24 cellular contexts compared by ENCODE assay signal in the genomic region with DNA sequence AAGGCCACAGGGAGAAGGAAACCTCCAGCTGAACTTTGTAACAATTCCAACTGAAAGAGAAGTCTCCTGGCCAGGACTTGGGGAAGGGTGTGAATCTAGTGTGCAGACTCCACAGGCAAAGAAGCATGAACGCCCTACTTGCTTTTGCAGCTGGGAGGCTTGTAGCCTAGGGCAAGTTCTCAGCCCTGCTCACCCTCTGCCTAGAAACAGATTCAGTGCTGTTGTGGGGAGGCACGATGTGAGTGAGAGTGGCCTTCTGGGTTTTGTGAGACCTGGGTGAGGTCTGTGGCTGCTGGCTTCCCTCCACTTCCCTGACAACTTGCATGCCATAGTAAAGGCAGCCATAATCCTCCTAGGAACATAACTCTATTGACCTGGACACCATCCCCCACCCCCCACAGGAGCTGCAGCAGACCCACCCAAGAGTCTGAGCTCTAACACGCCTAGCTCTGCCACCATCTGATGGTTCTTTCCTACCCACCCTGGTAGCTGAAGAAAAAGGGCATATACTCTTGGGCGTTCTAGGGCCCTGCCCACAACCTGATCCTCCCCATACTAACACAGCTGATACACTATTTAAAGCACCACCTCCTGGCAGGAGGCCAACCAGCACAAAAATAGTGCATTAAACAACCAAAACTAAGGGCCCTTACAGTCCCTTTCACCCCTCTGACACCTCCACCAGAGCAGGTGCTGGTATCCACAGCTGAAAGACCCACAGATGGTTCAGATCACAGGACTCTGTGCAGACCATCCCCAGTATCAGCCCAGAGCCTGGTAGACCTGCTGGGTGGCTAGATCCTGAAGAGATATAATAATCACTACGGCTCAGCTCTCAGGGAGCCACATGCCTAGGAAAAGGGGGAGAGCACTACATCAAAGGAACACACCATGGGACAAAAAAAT.
DNase-seq lines count a peak whose midpoint lies in the region; ATAC-seq, FAIRE-seq and TF ChIP-seq lines count a peak whose summit lies in the region.
"Had no signal": no experiment of that assay in that cellular context is flagged by ENCODE, and none has a peak within 500 bp of the region (broad histone marks: within the 10 kb centered on the region; RNA-seq: fewer than 3 reads in every experiment).

No MANE protein-coding gene starts in this region.

- in situ Hi-C loops in K562 (cut with MboI) = no loop called here

- H3F3A ChIP-seq in MM.1S (ENCODE audit: insufficient read depth, low read length) = no peaks in the 10 kb centered on the region

- FAIRE-seq in K562 (lab: Jason Lieb, UNC) = no peak
- FAIRE-seq: A549, D721Med, GM12891 had no signal

- no peak overlapping the region for H3K9ac ChIP-seq in MM.1S (ENCODE audit: low read length)
- H3K9ac ChIP-seq in K562 (ENCODE audit: insufficient read depth in 1 of 2, low read depth in 2 of 2, low read length in 2 of 2) = no peak overlapping the region
- H3K9ac ChIP-seq: BLaER1 treated with 17β-estradiol and CSF1 and Interleukin-3, amounts not matched to agents 10 nM and 100 nM had no signal

- no peak for TF ChIP-seq EP300 in K562 (IDR thresholded peaks at IDR 0.05; ENCODE audit: low read length)

- no TSS peak for BruUV-seq in K562 (replicated peaks; lab: Mats Ljungman, UMichigan)

- peak; percentile 71 for ATAC-seq in GM18867 (IDR thresholded peaks at IDR 0.05; ENCODE audit: unreplicated experiment)
- no peak for ATAC-seq in K562
- ATAC-seq in GM18505 (IDR thresholded peaks at IDR 0.05; ENCODE audit: unreplicated experiment) = no peak
- ATAC-seq: A549, GM23338, HCT116 had no signal

- peak overlapping the region; percentile 21; the same call in 1 of the 2 replicates for H3K4me2 ChIP-seq in MM.1S (ENCODE audit: low read depth, low read length)
- no peak overlapping the region for H3K4me2 ChIP-seq in K562 (ENCODE audit: insufficient read depth, low read length)
- no peak overlapping the region for H3K4me2 ChIP-seq in osteoblast (ENCODE audit: insufficient read depth, low read length)
- H3K4me2 ChIP-seq: A549; BLaER1 treated with 17β-estradiol and CSF1 and Interleukin-3, amounts not matched to agents 10 nM and 100 nM; GM23338 had no signal

- no peaks in the 10 kb centered on the region for H3K9me3 ChIP-seq in MM.1S (replicated peaks; ENCODE audit: insufficient read depth, low read length)
- no peaks in the 10 kb centered on the region for H3K9me3 ChIP-seq in K562 (replicated peaks; ENCODE audit: control insufficient read depth, insufficient read depth, low read depth, low read length)
- no peaks in the 10 kb centered on the region for H3K9me3 ChIP-seq in osteoblast (ENCODE audit: low read depth, low read length)
- H3K9me3 ChIP-seq: A549, BE2C had no signal

- peak overlapping the region; percentile 34; the same call in 1 of the 2 replicates for H3K27ac ChIP-seq in MM.1S (ENCODE audit: low read length)
- no peak overlapping the region for H3K27ac ChIP-seq in K562 (ENCODE audit: extremely low read depth, low read depth, low read length)
- no peak overlapping the region for H3K27ac ChIP-seq in osteoblast (ENCODE audit: low read depth, low read length)
- H3K27ac ChIP-seq: A549; BLaER1 treated with 17β-estradiol and CSF1 and Interleukin-3, amounts not matched to agents 10 nM and 100 nM had no signal

- DNase-seq in MM.1S = peak; percentile 82
- no peak for DNase-seq in K562 (ENCODE audit: extremely low read depth in 1 of 4, low spot score in 3 of 4)
- DNase-seq in posterior vena cava (ENCODE audit: low spot score) = peak; percentile 53
- DNase-seq in osteoblast (ENCODE audit: insufficient read length, low spot score, missing footprints) = no peak
- no peak for DNase-seq in medulla oblongata (ENCODE audit: extremely low spot score)
- DNase-seq: 8988T; ACHN; AML-193; BE2C; CD4-positive, alpha-beta T cell; CD8-positive, alpha-beta memory T cell; DMS 273 treated with DMSO at 0.1 percent for 48 hours; DMS79; EL; GDM1; H9 had no signal

- no peaks in the 10 kb centered on the region for H3K9me1 ChIP-seq in K562 (ENCODE audit: control insufficient read depth, insufficient read depth, low read length)

- H3K4me3 ChIP-seq in MM.1S (ENCODE audit: low read length) (no peak overlapping the region), K562 (no peak overlapping the region), osteoblast (ENCODE audit: insufficient read depth, low read length) (no peak overlapping the region)
- H3K4me3 ChIP-seq: A549; BLaER1 treated with 17β-estradiol and CSF1 and Interleukin-3, amounts not matched to agents 10 nM and 100 nM; GM23338 had no signal

- intact Hi-C loops in K562 (cut with micrococcal nuclease) = no loop called here
- intact Hi-C loops in posterior vena cava (cut with DNase I) = no loop called here

- H2AFZ ChIP-seq in MM.1S (ENCODE audit: low read length) (peak overlapping the region; percentile 38; the same call in 1 of the 2 replicates), K562 (ENCODE audit: low read depth, low read length) (no peak overlapping the region), osteoblast (ENCODE audit: low read length) (no peak overlapping the region)
- H2AFZ ChIP-seq: GM23338 had no signal

- TF ChIP-seq RAD21 in K562 (CRISPR knock-in tag; conservative IDR thresholded peaks at IDR 0.05 in 1 of 2, IDR thresholded peaks at IDR 0.05 in 1 of 2) = no peak

- H3K9me2 ChIP-seq in MM.1S (replicated peaks; ENCODE audit: insufficient read depth, low read length) = no peaks in the 10 kb centered on the region

- WGBS in K562 (ENCODE audit: insufficient coverage, low coverage, missing lambda C conversion rate) = 9% methylated on average over 4 of the region's 5 CpGs

- no peaks in the 10 kb centered on the region for H4K20me1 ChIP-seq in MM.1S (ENCODE audit: insufficient read depth, low read length)
- no peaks in the 10 kb centered on the region for H4K20me1 ChIP-seq in K562 (replicated peaks; ENCODE audit: control insufficient read depth, insufficient read depth, low read length)
- H4K20me1 ChIP-seq in osteoblast (ENCODE audit: insufficient read depth, low read length) = no peaks in the 10 kb centered on the region
- H4K20me1 ChIP-seq: BLaER1 treated with 17β-estradiol and CSF1 and Interleukin-3, amounts not matched to agents 10 nM and 100 nM had no signal

- POLR2A ChIA-PET in K562 (lab: Yijun Ruan, JAX) = interaction anchor here (0.6 kb wide), 1 partner anchor 12 kb away, joined by 3 read pairs; no protein-coding TSS in a partner anchor

- no peak for TF ChIP-seq CTCF in MM.1S (IDR thresholded peaks at IDR 0.05; ENCODE audit: low read length)
- no peak for TF ChIP-seq CTCF in K562 (IDR thresholded peaks at IDR 0.05 in 2 of 3, conservative IDR thresholded peaks at IDR 0.05 in 1 of 3; ENCODE audit: insufficient read depth in 2 of 3, low read depth in 1 of 3, low read length in 3 of 3)
- no peak for TF ChIP-seq CTCF in osteoblast (IDR thresholded peaks at IDR 0.05; ENCODE audit: extremely low read depth, low read depth, low read length)

- no peak for TF ChIP-seq POLR2A in K562 (conservative IDR thresholded peaks at IDR 0.05)
- no peak for TF ChIP-seq POLR2A in GM18505 (IDR thresholded peaks at IDR 0.05; ENCODE audit: borderline replicate concordance, extremely low read depth, insufficient read depth, insufficient read length)

- H3K27me3 ChIP-seq in MM.1S (replicated peaks; ENCODE audit: insufficient read depth, low read length) = no peaks in the 10 kb centered on the region
- no peaks in the 10 kb centered on the region for H3K27me3 ChIP-seq in K562 (ENCODE audit: control insufficient read depth in 2 of 2, insufficient read depth in 2 of 2, low read length in 2 of 2)
- no peaks in the 10 kb centered on the region for H3K27me3 ChIP-seq in osteoblast (ENCODE audit: insufficient read depth, low read length)
- H3K27me3 ChIP-seq: BE2C; BLaER1 treated with 17β-estradiol and CSF1 and Interleukin-3, amounts not matched to agents 10 nM and 100 nM had no signal

- H3K4me1 ChIP-seq in MM.1S (ENCODE audit: low read length) (peaks cover 12% of the 10 kb centered on the region), K562 (replicated peaks in 1 of 2; ENCODE audit: control insufficient read depth in 2 of 2, insufficient read depth in 2 of 2, low read length in 2 of 2) (no peaks in the 10 kb centered on the region), osteoblast (ENCODE audit: insufficient read depth, low read length) (no peaks in the 10 kb centered on the region)
- H3K4me1 ChIP-seq: A549; BE2C; BLaER1 treated with 17β-estradiol and CSF1 and Interleukin-3, amounts not matched to agents 10 nM and 100 nM had no signal

- no peaks in the 10 kb centered on the region for H3K79me2 ChIP-seq in MM.1S (ENCODE audit: low read length)
- no peaks in the 10 kb centered on the region for H3K79me2 ChIP-seq in K562 (ENCODE audit: control insufficient read depth, insufficient read depth, low read length)
- H3K79me2 ChIP-seq in osteoblast (ENCODE audit: insufficient read depth, low read length) = no peaks in the 10 kb centered on the region

- H3K36me3 ChIP-seq in MM.1S (replicated peaks; ENCODE audit: insufficient read depth, low read length) = no peaks in the 10 kb centered on the region
- H3K36me3 ChIP-seq in K562 (ENCODE audit: control insufficient read depth, insufficient read depth, low read length) = no peaks in the 10 kb centered on the region
- no peaks in the 10 kb centered on the region for H3K36me3 ChIP-seq in osteoblast (ENCODE audit: insufficient read depth, low read length)
- H3K36me3 ChIP-seq: BE2C; BLaER1 treated with 17β-estradiol and CSF1 and Interleukin-3, amounts not matched to agents 10 nM and 100 nM had no signal

- CTCF ChIA-PET in K562 (lab: Yijun Ruan, JAX; ENCODE audit: low intra/inter-chr PET ratio) = no interaction called here

TF ChIP-seq in K562, 482 proteins besides CTCF, POLR2A, EP300 and RAD21:
- TF ChIP-seq, protein P1, sequence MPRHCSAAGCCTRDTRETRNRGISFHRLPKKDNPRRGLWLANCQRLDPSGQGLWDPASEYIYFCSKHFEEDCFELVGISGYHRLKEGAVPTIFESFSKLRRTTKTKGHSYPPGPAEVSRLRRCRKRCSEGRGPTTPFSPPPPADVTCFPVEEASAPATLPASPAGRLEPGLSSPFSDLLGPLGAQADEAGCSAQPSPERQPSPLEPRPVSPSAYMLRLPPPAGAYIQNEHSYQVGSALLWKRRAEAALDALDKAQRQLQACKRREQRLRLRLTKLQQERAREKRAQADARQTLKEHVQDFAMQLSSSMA (CRISPR knock-in tag; IDR thresholded peaks at IDR 0.05) = no peak
- TF ChIP-seq, protein P2, sequence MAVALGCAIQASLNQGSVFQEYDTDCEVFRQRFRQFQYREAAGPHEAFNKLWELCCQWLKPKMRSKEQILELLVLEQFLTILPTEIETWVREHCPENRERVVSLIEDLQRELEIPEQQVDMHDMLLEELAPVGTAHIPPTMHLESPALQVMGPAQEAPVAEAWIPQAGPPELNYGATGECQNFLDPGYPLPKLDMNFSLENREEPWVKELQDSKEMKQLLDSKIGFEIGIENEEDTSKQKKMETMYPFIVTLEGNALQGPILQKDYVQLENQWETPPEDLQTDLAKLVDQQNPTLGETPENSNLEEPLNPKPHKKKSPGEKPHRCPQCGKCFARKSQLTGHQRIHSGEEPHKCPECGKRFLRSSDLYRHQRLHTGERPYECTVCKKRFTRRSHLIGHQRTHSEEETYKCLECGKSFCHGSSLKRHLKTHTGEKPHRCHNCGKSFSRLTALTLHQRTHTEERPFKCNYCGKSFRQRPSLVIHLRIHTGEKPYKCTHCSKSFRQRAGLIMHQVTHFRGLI (CRISPR knock-in tag; IDR thresholded peaks at IDR 0.05) = no peak
- TF ChIP-seq CBX5 (IDR thresholded peaks at IDR 0.05; ENCODE audit: borderline replicate concordance, low read depth) (no peak), ZFP36 (IDR thresholded peaks at IDR 0.05; ENCODE audit: low read depth, low read length, partially characterized antibody) (peak; percentile 60)

Comparison
In these comparisons a context has a peak if more than half of its experiments do, and no peak if none do; other contexts are left out.
1. DNase-seq: peak in MM.1S (single experiment) and posterior vena cava (single experiment); none in K562 (0 of 4), osteoblast (single experiment) and medulla oblongata (single experiment).